In genomic region chr17:76671123-76671911, GRCh38 we compare ENCODE assay signal across 8 cellular contexts. TPM values are rescaled to one million over a fixed set of nuclear protein-coding genes. Genes with fewer than 3 reads are reported as not detected.
A peak's percentile ranks its signal among the peaks of the same experiment; 100 is the strongest.
DNase-seq lines count a peak whose midpoint lies in the region; ATAC-seq, FAIRE-seq and TF ChIP-seq lines count a peak whose summit lies in the region.

No MANE protein-coding gene starts in this region.

- FAIRE-seq in GM12891 (lab: Jason Lieb, UNC) = peak; percentile 98
- FAIRE-seq in pancreas (lab: Jason Lieb, UNC) = peak; percentile 96

- H3K4me3 ChIP-seq in adipocyte (ENCODE audit: low read length) = peak overlapping the region; percentile 88
- H3K4me3 ChIP-seq in cardiac muscle cell = peak overlapping the region; percentile 55
- peak overlapping the region in 3 of 4 donors; percentile 29 to 74 (median 40) for H3K4me3 ChIP-seq in pancreas
- H3K4me3 ChIP-seq in tibial artery = peak overlapping the region; percentile 55 to 67

- H3K4me1 ChIP-seq in adipocyte (ENCODE audit: control insufficient read depth, insufficient read depth, low read length) (peaks cover 21% of the 10 kb centered on the region), cardiac muscle cell (ENCODE audit: low read depth) (peaks cover 11% of the 10 kb centered on the region), pancreas (peaks cover 18 to 20% (median 20%) of the 10 kb centered on the region in 3 donors), tibial artery (peaks cover 0 to 13% (median 8%) of the 10 kb centered on the region in 4 donors)

- DNase-seq in GM12891 (ENCODE audit: insufficient read length, low spot score) = peak; percentile 94
- DNase-seq in NCI-H1417 treated with DMSO at 0.1 percent for 48 hours (lab: John Stamatoyannopoulos, UW) = peak; percentile 98
- DNase-seq in SW 1271 (lab: John Stamatoyannopoulos, UW) = peak; percentile 98 to 99
- DNase-seq in adipocyte (ENCODE audit: low read depth) = peak; percentile 100
- peak; percentile 100 for DNase-seq in cardiac muscle cell (ENCODE audit: low read depth in 1 of 2, low spot score in 1 of 2)
- DNase-seq in pancreas = peak; percentile 98 to 100 (median 100)
- peak; percentile 100 for DNase-seq in tibial artery

- H3K27me3 ChIP-seq in adipocyte (replicated peaks; ENCODE audit: control insufficient read depth, insufficient read depth, low read length) (no peaks in the 10 kb centered on the region), cardiac muscle cell (no peaks in the 10 kb centered on the region), pancreas (no peaks in the 10 kb centered on the region), tibial artery (peaks cover 0 to 10% of the 10 kb centered on the region in 2 donors)

- peak; percentile 99 for ATAC-seq in HG02798 (IDR thresholded peaks at IDR 0.05; ENCODE audit: poor library complexity, unreplicated experiment)
- peak; percentile 92 to 98 (median 94) for ATAC-seq in pancreas

- TF ChIP-seq CTCF in cardiac muscle cell (IDR thresholded peaks at IDR 0.05; ENCODE audit: low read depth, low read length) (no peak), pancreas (IDR thresholded peaks at IDR 0.05) (no peak), tibial artery (IDR thresholded peaks at IDR 0.05) (no peak)

- TF ChIP-seq POLR2A in GM12891 (IDR thresholded peaks at IDR 0.05; ENCODE audit: low read depth, low read length) = no peak; the same call in 1 of the 2 replicates

- intact Hi-C loops in pancreas (cut with DNase I) = no loop called here
- intact Hi-C loops in tibial artery (cut with DNase I; ENCODE audit: low total_unique reads) = loop anchor here (5.0 kb wide), 1 partner anchor 46 kb away; no protein-coding TSS in a partner anchor

- peaks cover 20% of the 10 kb centered on the region for H3K36me3 ChIP-seq in adipocyte (ENCODE audit: control insufficient read depth, insufficient read depth, low read length, severe bottlenecking)
- H3K36me3 ChIP-seq in cardiac muscle cell = no peaks in the 10 kb centered on the region
- no peaks in the 10 kb centered on the region for H3K36me3 ChIP-seq in pancreas
- H3K36me3 ChIP-seq in tibial artery = peaks cover 0 to 10% (median 3%) of the 10 kb centered on the region in 3 donors

- H3K9ac ChIP-seq in adipocyte (ENCODE audit: low read length) = peak overlapping the region; percentile 92

- no peaks in the 10 kb centered on the region for H3K9me3 ChIP-seq in adipocyte (ENCODE audit: control insufficient read depth, low read length)
- H3K9me3 ChIP-seq in cardiac muscle cell (ENCODE audit: low read depth) = no peaks in the 10 kb centered on the region
- no peaks in the 10 kb centered on the region for H3K9me3 ChIP-seq in pancreas
- H3K9me3 ChIP-seq in tibial artery = no peaks in the 10 kb centered on the region

- 11 to 14% methylated on average over 32 of the region's 32 CpGs for WGBS in pancreas, 2 donors

- H3K27ac ChIP-seq in cardiac muscle cell (peak overlapping the region; percentile 71), pancreas (peak overlapping the region; percentile 81 to 93 (median 87)), tibial artery (peak overlapping the region; percentile 69 to 76)

TF ChIP-seq in GM12891, 5 proteins besides CTCF, POLR2A, EP300 and RAD21:
- TF ChIP-seq POLR2AphosphoS5 (IDR thresholded peaks at IDR 0.05; ENCODE audit: low read depth, low read length) (peak; percentile 49), TAF1 (IDR thresholded peaks at IDR 0.05; ENCODE audit: low read depth, low read length) (no peak)

RNA-seq across cellular contexts. Expression of gene ST6GALNAC1, which starts 27.8 kb away (rescaled TPM):
- polyA plus RNA-seq in GM12891 (2012; ENCODE audit: low read depth, missing spikeins) = not detected
- total RNA-seq in cardiac muscle cell (0.99 TPM in 1 of 2 replicates, not detected in the other), pancreas (1 to 10 TPM in 3 of 6 donors, under 1 TPM in 3; 0.35 to 4.9 (median 1.3) TPM)
- polyA plus RNA-seq in cardiac muscle cell (not detected in 2 replicates), pancreas (1 to 10 TPM in 1 of 2 donors, under 1 TPM in 1; 0.34 to 1.5 TPM)

RNA-seq across cellular contexts. Expression of gene MXRA7, which starts 39.4 kb away (rescaled TPM):
- polyA plus RNA-seq in GM12891 (2012; ENCODE audit: low read depth, missing spikeins) = 0.42 TPM
- total RNA-seq in cardiac muscle cell (101 and 123 TPM in 2 replicates), pancreas (100 to 1,000 TPM in 1 of 6 donors, 10 to 100 TPM in 5; 32.0 to 102 (median 43.7) TPM)
- polyA plus RNA-seq in cardiac muscle cell (164 and 178 TPM in 2 replicates), pancreas (100 to 1,000 TPM in 1 of 2 donors, 10 to 100 TPM in 1; 38.9 to 137 TPM)

RNA-seq across cellular contexts. Expression of gene JMJD6, which starts 55.1 kb away (rescaled TPM):
- polyA plus RNA-seq in GM12891 (2012; ENCODE audit: low read depth, missing spikeins) = 23.2 TPM
- total RNA-seq in cardiac muscle cell (23.5 and 25.1 TPM in 2 replicates), pancreas (10 to 100 TPM; 12.4 to 18.2 (median 15.1) TPM)
- polyA plus RNA-seq in cardiac muscle cell (25.3 and 33.6 TPM in 2 replicates), pancreas (10 to 100 TPM; 30.3 to 54.0 TPM)

RNA-seq across cellular contexts. Expression of gene METTL23, which starts 55.3 kb away (rescaled TPM):
- 38.7 TPM for polyA plus RNA-seq in GM12891 (2012; ENCODE audit: low read depth, missing spikeins)
- total RNA-seq in cardiac muscle cell = 47.6 and 62.0 TPM in 2 replicates
- 77.9 and 83.0 TPM in 2 replicates for polyA plus RNA-seq in cardiac muscle cell
- total RNA-seq in pancreas = 10 to 100 TPM; 14.4 to 23.4 (median 19.9) TPM
- 10 to 100 TPM; 23.2 to 34.1 TPM for polyA plus RNA-seq in pancreas

Comparison
In these comparisons a context has a peak if more than half of its experiments do, and no peak if none do; other contexts are left out.
1. Peak in every context shown above with its lines: DNase-seq, ATAC-seq, H3K4me3 ChIP-seq and H3K27ac ChIP-seq.